ENCODE assay signal across 1 cellular context in the genomic region with DNA sequence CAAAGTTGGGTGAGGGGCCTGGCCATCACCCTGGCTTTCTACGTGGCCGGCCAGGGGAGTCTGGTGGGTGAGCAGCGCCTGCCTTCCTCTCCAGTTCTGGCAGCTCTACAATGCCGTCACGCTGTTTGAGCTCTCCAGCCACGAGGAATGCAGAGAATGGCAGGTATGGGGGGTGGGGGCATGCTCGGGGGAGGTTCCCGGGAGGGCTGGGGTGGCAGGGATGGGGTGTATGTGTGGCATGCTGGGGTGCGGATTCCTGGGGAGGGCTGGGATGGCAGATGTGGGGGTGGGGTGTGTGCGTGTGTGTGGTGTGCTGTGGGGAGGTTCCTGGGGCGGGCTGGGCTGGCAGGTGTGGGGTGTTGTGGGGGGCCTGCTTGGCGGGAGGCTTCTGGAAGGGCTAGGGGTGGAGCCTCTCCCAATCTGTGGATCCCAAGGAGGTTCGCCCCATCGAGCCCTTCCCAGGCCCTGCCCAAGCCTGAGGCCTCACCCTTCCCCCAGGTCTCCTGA.
TF ChIP-seq lines count a peak whose summit lies in the region.

No MANE protein-coding gene starts in this region.

TF ChIP-seq in Ishikawa, 13 proteins besides CTCF, POLR2A, EP300 and RAD21 (continued from another document):
- peak; percentile 14; the same call in 1 of the 2 replicates for TF ChIP-seq FOXM1 (IDR thresholded peaks at IDR 0.05; ENCODE audit: borderline replicate concordance, low read depth)
- TF ChIP-seq TCF12 (IDR thresholded peaks at IDR 0.05; ENCODE audit: low read depth): peak; percentile 59; the same call in 1 of the 2 replicates
